ENCODE assay signal across 18 cellular contexts in the genomic region with DNA sequence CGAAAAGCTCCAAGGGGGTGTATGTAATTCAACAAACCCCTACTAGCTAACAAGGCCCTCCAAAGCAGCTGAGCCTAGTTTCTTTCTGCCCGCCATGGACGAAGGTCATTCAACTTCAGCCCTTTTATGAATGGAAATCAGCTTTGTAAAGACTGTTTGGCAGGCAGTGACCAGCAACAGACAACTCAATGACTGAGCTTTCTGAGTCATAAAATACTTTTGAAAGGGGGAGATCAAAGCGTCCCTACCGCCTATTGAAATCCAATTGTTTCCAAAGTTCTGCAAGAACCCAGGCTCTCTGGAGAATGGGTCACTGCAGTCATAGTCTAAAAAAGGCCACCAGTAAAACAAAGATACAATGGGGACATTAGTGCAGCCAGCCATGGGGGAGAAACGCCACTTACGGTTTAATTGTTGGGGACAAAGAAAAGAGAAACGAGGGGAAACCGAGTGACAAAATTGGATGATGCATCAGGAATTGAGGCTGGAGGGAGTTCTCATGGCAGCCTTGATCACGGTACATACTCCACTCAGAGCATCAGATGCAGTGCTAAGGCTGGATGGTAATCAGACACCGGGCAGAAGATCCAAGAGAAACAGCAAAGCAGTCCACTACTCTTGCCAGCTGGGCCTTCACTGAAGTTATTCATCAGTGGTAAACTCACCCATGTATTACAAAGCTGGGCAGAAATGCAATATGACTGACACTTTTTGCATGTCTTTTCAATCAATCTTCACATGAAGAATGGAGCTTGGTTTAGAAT. TPM values are rescaled to one million over a fixed set of nuclear protein-coding genes. Genes with fewer than 3 reads are reported as not detected.
DNase-seq lines count a peak whose midpoint lies in the region; ATAC-seq and TF ChIP-seq lines count a peak whose summit lies in the region.
"Had no signal": no experiment of that assay in that cellular context is flagged by ENCODE, and none has a peak within 500 bp of the region (broad histone marks: within the 10 kb centered on the region; RNA-seq: fewer than 3 reads in every experiment).

No MANE protein-coding gene starts in this region.

- TF ChIP-seq CTCF in astrocyte of the spinal cord (IDR thresholded peaks at IDR 0.05; ENCODE audit: low read depth, low read length) (no peak), endothelial cell (IDR thresholded peaks at IDR 0.05; ENCODE audit: unreplicated experiment) (no peak)

- in situ Hi-C loops in G401 (cut with HindIII; ENCODE audit: low sequenced_read_pairs) (no loop called here), astrocyte of the spinal cord (cut with HindIII; ENCODE audit: low sequenced_read_pairs) (no loop called here)

- ATAC-seq in HG03097 (IDR thresholded peaks at IDR 0.05; ENCODE audit: low FRiP score, unreplicated experiment), result no peak

- H3K36me3 Mint-ChIP-seq in endothelial cell (ENCODE audit: low read depth, unreplicated experiment), result no peaks in the 10 kb centered on the region

- no peak overlapping the region for H3K4me3 ChIP-seq in astrocyte of the spinal cord (ENCODE audit: low read depth, low read length)

- H3K27me3 Mint-ChIP-seq in endothelial cell (ENCODE audit: unreplicated experiment), result no peaks in the 10 kb centered on the region

- DNase-seq in G401 (ENCODE audit: low spot score), result peak; percentile 51
- peak; percentile 24 for DNase-seq in astrocyte of the spinal cord (ENCODE audit: low read depth, low spot score)
- peak; percentile 8 for DNase-seq in fibroblast of peridontal ligament (ENCODE audit: extremely low read depth)
- DNase-seq in pons (ENCODE audit: low spot score), result peak; percentile 22
- DNase-seq in endothelial cell (ENCODE audit: low spot score), result no peak
- no peak for DNase-seq in NCI-H69 (lab: John Stamatoyannopoulos, UW)
- DNase-seq in NCI-H82 treated with DMSO at 0.1 percent for 48 hours (lab: John Stamatoyannopoulos, UW; ENCODE audit: unreplicated experiment), result no peak
- DNase-seq: 8988T; BE2C; CD4-positive, alpha-beta T cell; DMS53; H9; NCI-H187; NCI-H226; NCI-H524 treated with DMSO at 0.1 percent for 48 hours; SHP77 treated with DMSO at 0.1 percent for 48 hours had no signal

- H3K4me3 Mint-ChIP-seq in endothelial cell (ENCODE audit: unreplicated experiment), result no peak overlapping the region
- H3K4me3 Mint-ChIP-seq: CD4-positive, alpha-beta T cell; H9 had no signal

- H3K4me1 Mint-ChIP-seq in endothelial cell (ENCODE audit: unreplicated experiment), result no peaks in the 10 kb centered on the region

- no peaks in the 10 kb centered on the region for H3K9me3 Mint-ChIP-seq in endothelial cell (ENCODE audit: unreplicated experiment)
- H3K9me3 Mint-ChIP-seq: H9 had no signal

- H3K27ac Mint-ChIP-seq in endothelial cell (ENCODE audit: unreplicated experiment), result no peak overlapping the region
- H3K27ac Mint-ChIP-seq: CD4-positive, alpha-beta T cell; H9 had no signal

RNA-seq across cellular contexts. Expression of a gene that starts 9.8 kb away (rescaled TPM):
- total RNA-seq in G401 (2014; rRNA removed; shearing (Covaris generic)), result not detected in 2 replicates
- total RNA-seq in endothelial cell (ENCODE audit: unreplicated experiment), result 0.69 TPM
- total RNA-seq: CD4-positive, alpha-beta T cell; RPMI7951 had no signal

Comparison
In these comparisons a context has a peak if more than half of its experiments do, and no peak if none do; other contexts are left out.
1. DNase-seq: peak in G401 (single experiment), astrocyte of the spinal cord (single experiment), fibroblast of peridontal ligament (single experiment) and pons (single experiment); none in endothelial cell (single experiment), NCI-H69 (single experiment) and NCI-H82 treated with DMSO at 0.1 percent for 48 hours (single experiment).